9 cellular contexts compared by ENCODE assay signal in genomic region chr2:102449370-102449974, GRCh38. TPM values are rescaled to one million over a fixed set of nuclear protein-coding genes. Genes with fewer than 3 reads are reported as not detected.
DNase-seq lines count a peak whose midpoint lies in the region; ATAC-seq and TF ChIP-seq lines count a peak whose summit lies in the region.
"Had no signal": no experiment of that assay in that cellular context is flagged by ENCODE, and none has a peak within 500 bp of the region (broad histone marks: within the 10 kb centered on the region; RNA-seq: fewer than 3 reads in every experiment).

No MANE protein-coding gene starts in this region.

- ATAC-seq in effector memory CD8-positive, alpha-beta T cell (replicated peaks): peak; percentile 51
- ATAC-seq in natural killer cell (peak in 2 of 3 donors; percentile 64 to 80), thoracic aorta (ENCODE audit: insufficient number of reproducible peaks, low FRiP score, low read depth) (no peak), HG02870 (IDR thresholded peaks at IDR 0.05; ENCODE audit: unreplicated experiment) (no peak)

- DNase-seq in NCI-H1105 treated with DMSO at 0.1 percent for 48 hours (lab: John Stamatoyannopoulos, UW) (peak; percentile 24), NCI-H1105 (lab: John Stamatoyannopoulos, UW) (no peak), NCI-H2227 treated with DMSO at 0.1 percent for 48 hours (lab: John Stamatoyannopoulos, UW) (peak; percentile 22), natural killer cell (peak; percentile 55), thoracic aorta (ENCODE audit: low spot score) (no peak)
- peak; percentile 67 to 72 for DNase-seq in activated CD4-positive, alpha-beta T cell treated with anti-CD3 and anti-CD28 coated beads, Interleukin-2, amount 50 U/mL, for 4 hours
- peak; percentile 53 to 74 (median 63) for DNase-seq in effector memory CD8-positive, alpha-beta T cell

- no peaks in the 10 kb centered on the region for H3K4me1 ChIP-seq in thoracic aorta (ENCODE audit: control insufficient read depth in 1 of 2, low read depth in 2 of 2)

- H3K4me1 Mint-ChIP-seq in effector memory CD8-positive, alpha-beta T cell (ENCODE audit: low read depth in 2 of 2): peaks cover 0 to 4% of the 10 kb centered on the region in 2 donors
- peaks cover 24% of the 10 kb centered on the region in 2 donors for H3K4me1 Mint-ChIP-seq in natural killer cell

- TF ChIP-seq CTCF in natural killer cell (IDR thresholded peaks at IDR 0.05): peak; percentile 78
- peak; percentile 54 for TF ChIP-seq CTCF in thoracic aorta (IDR thresholded peaks at IDR 0.05)

- H3K4me3 Mint-ChIP-seq in effector memory CD8-positive, alpha-beta T cell: no peak overlapping the region
- no peak overlapping the region for H3K4me3 Mint-ChIP-seq in natural killer cell

- H3K36me3 ChIP-seq in thoracic aorta: no peaks in the 10 kb centered on the region
- H3K36me3 ChIP-seq: BLaER1 treated with 17β-estradiol and CSF1 and Interleukin-3, amounts not matched to agents 10 nM and 100 nM had no signal

- peaks cover 0 to 4% of the 10 kb centered on the region in 2 donors for H3K27me3 Mint-ChIP-seq in effector memory CD8-positive, alpha-beta T cell
- no peaks in the 10 kb centered on the region for H3K27me3 Mint-ChIP-seq in natural killer cell (ENCODE audit: low read depth in 2 of 2)

- H3K27ac Mint-ChIP-seq in effector memory CD8-positive, alpha-beta T cell: no peak overlapping the region
- H3K27ac Mint-ChIP-seq in natural killer cell: peak overlapping the region; percentile 29 to 31

- intact Hi-C loops in natural killer cell (cut with micrococcal nuclease): loop anchor here (1.0 to 5.0 kb wide), 4 partner anchors 147 to 565 kb away; no protein-coding TSS in a partner anchor

- no peak overlapping the region for H3K27ac ChIP-seq in thoracic aorta
- H3K27ac ChIP-seq: BLaER1 treated with 17β-estradiol and CSF1 and Interleukin-3, amounts not matched to agents 10 nM and 100 nM had no signal

- H3K9me3 Mint-ChIP-seq in effector memory CD8-positive, alpha-beta T cell: no peaks in the 10 kb centered on the region
- no peaks in the 10 kb centered on the region for H3K9me3 Mint-ChIP-seq in natural killer cell

- peaks cover 57% of the 10 kb centered on the region for H3K36me3 Mint-ChIP-seq in effector memory CD8-positive, alpha-beta T cell (ENCODE audit: insufficient read depth)
- peaks cover 33% of the 10 kb centered on the region for H3K36me3 Mint-ChIP-seq in natural killer cell

- H3K4me3 ChIP-seq in thoracic aorta: no peak overlapping the region
- H3K4me3 ChIP-seq: BLaER1 treated with 17β-estradiol and CSF1 and Interleukin-3, amounts not matched to agents 10 nM and 100 nM had no signal

- H3K27me3 ChIP-seq in thoracic aorta (replicated peaks; ENCODE audit: insufficient read depth): no peaks in the 10 kb centered on the region
- H3K27me3 ChIP-seq: BLaER1 treated with 17β-estradiol and CSF1 and Interleukin-3, amounts not matched to agents 10 nM and 100 nM had no signal

- no peaks in the 10 kb centered on the region for H3K9me3 ChIP-seq in thoracic aorta

RNA-seq across cellular contexts. Expression of gene SLC9A4, which starts 23.6 kb away (rescaled TPM):
- total RNA-seq in natural killer cell (under 1 TPM in 2 of 3 donors, not detected in 1; 0.19 to 0.38 TPM), thoracic aorta (1 to 10 TPM in 1 of 2 donors, not detected in 1; 1.4 TPM)

RNA-seq across cellular contexts. Expression of gene IL18RAP, which starts 26.5 kb away (rescaled TPM):
- total RNA-seq in natural killer cell (100 to 1,000 TPM; 136 to 309 (median 203) TPM), thoracic aorta (10 to 100 TPM in 1 of 2 donors, 1 to 10 TPM in 1; 1.4 to 32.1 TPM)

Comparison
In these comparisons a context has a peak if more than half of its experiments do, and no peak if none do; other contexts are left out.
1. DNase-seq: peak in NCI-H1105 treated with DMSO at 0.1 percent for 48 hours (single experiment), NCI-H2227 treated with DMSO at 0.1 percent for 48 hours (single experiment), activated CD4-positive, alpha-beta T cell treated with anti-CD3 and anti-CD28 coated beads, Interleukin-2, amount 50 U/mL, for 4 hours (2 of 2), effector memory CD8-positive, alpha-beta T cell (3 of 3) and natural killer cell (single experiment); none in NCI-H1105 (single experiment) and thoracic aorta (single experiment).
2. ATAC-seq: peak in effector memory CD8-positive, alpha-beta T cell (single experiment) and natural killer cell (2 of 3); none in thoracic aorta (single experiment) and HG02870 (single experiment).
3. H3K27ac Mint-ChIP-seq: peak in natural killer cell (2 of 2); none in effector memory CD8-positive, alpha-beta T cell (0 of 2).
4. RNA of gene IL18RAP, which starts 26.5 kb away (total RNA-seq): 136 to 309 TPM in natural killer cell; 1.4 to 32.1 TPM in thoracic aorta; every median in the first group is over 4 times any median in the second.